Comparison of ENCODE assay signal across 9 cellular contexts in the genomic region with DNA sequence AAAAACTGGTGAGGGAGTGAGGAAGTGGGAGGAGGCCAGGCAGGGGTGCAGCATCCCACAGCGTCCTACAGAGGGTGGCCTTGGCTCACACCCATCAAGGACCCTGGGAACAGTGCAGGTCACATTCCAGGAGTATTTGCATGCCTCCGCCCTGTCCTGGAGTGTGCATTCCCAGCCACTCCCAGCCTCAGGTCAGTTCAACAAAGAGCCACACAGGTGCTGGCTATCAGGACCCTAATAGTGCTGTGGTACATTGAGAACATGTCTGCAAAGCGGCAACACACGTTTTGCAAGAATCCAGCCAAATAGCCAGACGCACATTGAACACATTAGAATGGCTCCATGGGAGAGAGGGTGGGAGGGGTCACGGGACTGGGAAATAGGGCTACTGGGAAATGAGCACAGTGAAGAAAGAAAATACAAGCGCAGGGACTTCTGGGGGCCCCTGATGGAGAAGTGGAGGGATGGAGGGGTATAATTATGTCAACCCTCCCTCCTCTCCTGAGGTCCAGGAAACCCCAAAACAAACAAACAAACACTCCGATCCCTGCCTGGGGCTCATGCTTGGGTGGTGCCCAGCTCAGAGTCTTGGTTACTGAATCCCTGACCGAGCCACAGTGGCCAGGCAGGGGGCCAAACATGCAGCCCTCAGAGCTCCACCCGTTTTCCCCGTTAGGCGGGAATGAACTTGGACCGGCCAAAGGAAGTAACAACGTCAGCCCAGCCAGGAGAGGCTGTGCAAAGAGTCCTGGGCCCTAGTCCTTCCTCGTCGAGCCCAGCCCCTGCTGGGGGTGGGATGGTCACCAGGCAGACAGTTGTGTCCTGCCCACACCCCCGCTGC. TPM values are rescaled to one million over a fixed set of nuclear protein-coding genes. Genes with fewer than 3 reads are reported as not detected.
DNase-seq lines count a peak whose midpoint lies in the region; TF ChIP-seq lines count a peak whose summit lies in the region.
"Had no signal": no experiment of that assay in that cellular context is flagged by ENCODE, and none has a peak within 500 bp of the region (broad histone marks: within the 10 kb centered on the region; RNA-seq: fewer than 3 reads in every experiment).

No MANE protein-coding gene starts in this region.

- no peak for TF ChIP-seq EP300 in suprapubic skin (IDR thresholded peaks at IDR 0.05)

- peaks cover 7% of the 10 kb centered on the region for H3K36me3 Mint-ChIP-seq in chondrocyte (ENCODE audit: low read depth)

- 39% methylated on average over 8 of the region's 17 CpGs for WGBS in suprapubic skin

- peak overlapping the region; percentile 56 for H3K27ac ChIP-seq in suprapubic skin
- H3K27ac ChIP-seq in SJCRH30 = no peak overlapping the region

- peak overlapping the region; percentile 66 for H3K27ac Mint-ChIP-seq in chondrocyte (ENCODE audit: unreplicated experiment)

- H3K4me1 ChIP-seq in suprapubic skin (peaks cover 67% of the 10 kb centered on the region), SJCRH30 (peaks cover 4% of the 10 kb centered on the region; the same call in 1 of the 2 replicates)

- TF ChIP-seq POLR2A in suprapubic skin (IDR thresholded peaks at IDR 0.05) = no peak

- H3K4me1 Mint-ChIP-seq in chondrocyte (ENCODE audit: low read depth) = peaks cover 65% of the 10 kb centered on the region

- H3K4me3 Mint-ChIP-seq in chondrocyte (ENCODE audit: unreplicated experiment) = no peak overlapping the region

- peaks cover 7% of the 10 kb centered on the region for H3K27me3 ChIP-seq in suprapubic skin
- H3K27me3 ChIP-seq in SJCRH30 = 0 out of 2 replicates have a peak, but pooled peaks cover 3% of the 10 kb centered on the region

- H3K9me3 ChIP-seq in suprapubic skin (no peaks in the 10 kb centered on the region), SJCRH30 (replicated peaks) (no peaks in the 10 kb centered on the region)

- no peaks in the 10 kb centered on the region for H3K36me3 ChIP-seq in suprapubic skin
- no peaks in the 10 kb centered on the region for H3K36me3 ChIP-seq in SJCRH30

- no peaks in the 10 kb centered on the region for H3K9me3 Mint-ChIP-seq in chondrocyte (ENCODE audit: low read depth)

- DNase-seq in HT1080 (ENCODE audit: low read depth) = peak; percentile 8
- peak; percentile 66 for DNase-seq in chondrocyte (ENCODE audit: low spot score)
- peak; percentile 70 for DNase-seq in left kidney (ENCODE audit: low read depth, low spot score)
- peak; percentile 92 to 93 for DNase-seq in suprapubic skin (ENCODE audit: low spot score in 2 of 2)
- no peak for DNase-seq in SJCRH30
- DNase-seq in NCI-H345 treated with DMSO at 0.1 percent for 48 hours (lab: John Stamatoyannopoulos, UW; ENCODE audit: unreplicated experiment) = no peak
- no peak for DNase-seq in RKO (ENCODE audit: low spot score)
- DNase-seq in NCI-H2029 treated with DMSO at 0.1 percent for 48 hours (lab: John Stamatoyannopoulos, UW) = no peak
- DNase-seq: stimulated activated CD4-positive, alpha-beta T cell treated with anti-CD3 and anti-CD28 coated beads, Interleukin-1b, Interleukin-23, amount 100 ng/mL, for 48 hours had no signal

- no peaks in the 10 kb centered on the region for H3K27me3 Mint-ChIP-seq in chondrocyte (ENCODE audit: low read depth)

- H3K4me3 ChIP-seq in suprapubic skin (no peak overlapping the region), SJCRH30 (no peak overlapping the region)

- TF ChIP-seq CTCF in chondrocyte (IDR thresholded peaks at IDR 0.05) (peak; percentile 60), suprapubic skin (IDR thresholded peaks at IDR 0.05) (peak in 1 of 2 donors; percentile 4)

RNA-seq across cellular contexts. Expression of a gene that starts 36.4 kb away (rescaled TPM):
- total RNA-seq in HT1080 (2014; rRNA removed; shearing (Covaris generic)) = 0.21 TPM in 1 of 2 replicates, not detected in the other
- not detected in 2 replicates for polyA plus RNA-seq in HT1080 (2015; cell fraction: cytosol; rRNA removed)
- not detected in 2 replicates for polyA plus RNA-seq in HT1080 (2015; cell fraction: nucleus; rRNA removed)
- total RNA-seq in chondrocyte (31.2 to 74.3 TPM (median 32.9 TPM) in 3 replicates), suprapubic skin (1 to 10 TPM; 2.1 to 5.2 (median 3.4) TPM)
- total RNA-seq in SJCRH30 (2014; rRNA removed; shearing (Covaris generic)) = 0.04 TPM in 1 of 2 replicates, not detected in the other

Comparison
In these comparisons a context has a peak if more than half of its experiments do, and no peak if none do; other contexts are left out.
1. DNase-seq: peak in HT1080 (single experiment), chondrocyte (single experiment), left kidney (single experiment) and suprapubic skin (2 of 2); none in SJCRH30 (0 of 2), NCI-H345 treated with DMSO at 0.1 percent for 48 hours (single experiment), RKO (single experiment) and NCI-H2029 treated with DMSO at 0.1 percent for 48 hours (single experiment).